In the genomic region with DNA sequence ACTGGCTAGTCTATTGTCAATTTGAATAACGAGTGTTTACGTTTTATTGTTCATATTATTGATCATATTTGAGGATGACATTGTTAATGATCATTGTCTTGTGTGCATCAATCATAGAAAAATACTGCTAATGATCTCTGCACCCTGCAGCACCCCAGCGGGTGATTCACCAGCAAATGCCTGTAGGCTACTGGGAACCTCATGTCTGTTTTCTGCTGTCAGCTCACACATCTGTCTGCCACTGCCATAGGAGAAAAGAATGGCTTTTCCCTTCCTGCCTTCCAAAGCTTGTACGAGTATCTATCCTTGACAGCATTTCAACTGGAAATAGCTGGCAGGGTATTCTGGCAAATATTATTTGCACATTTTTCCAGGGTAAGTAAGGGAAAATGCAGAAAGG, we compare ENCODE assay signal across 19 cellular contexts.
DNase-seq lines count a peak whose midpoint lies in the region; ATAC-seq and TF ChIP-seq lines count a peak whose summit lies in the region.
"Had no signal": no experiment of that assay in that cellular context is flagged by ENCODE, and none has a peak within 500 bp of the region (broad histone marks: within the 10 kb centered on the region; RNA-seq: fewer than 3 reads in every experiment).

No MANE protein-coding gene starts in this region.

- H3K27me3 ChIP-seq in foreskin keratinocyte (no peaks in the 10 kb centered on the region), aorta (ENCODE audit: control insufficient read depth in 1 of 2, insufficient read depth in 2 of 2, low read length in 1 of 2) (no peaks in the 10 kb centered on the region)
- H3K27me3 ChIP-seq: BLaER1 treated with 17β-estradiol and CSF1 and Interleukin-3, amounts not matched to agents 10 nM and 100 nM had no signal

- no peak for TF ChIP-seq CTCF in foreskin keratinocyte (conservative IDR thresholded peaks at IDR 0.05)

- intact Hi-C loops in aorta (cut with DNase I) = no loop called here

- no peak overlapping the region for H3K27ac ChIP-seq in foreskin keratinocyte
- no peak overlapping the region for H3K27ac ChIP-seq in aorta (ENCODE audit: low read depth in 1 of 2, low read length in 2 of 2)
- H3K27ac ChIP-seq: 22Rv1; BLaER1 treated with 17β-estradiol and CSF1 and Interleukin-3, amounts not matched to agents 10 nM and 100 nM; HL-60 had no signal

- WGBS in aorta, 2 donors = 55 to 58% methylated on average over 4 of the region's 4 CpGs

- no peaks in the 10 kb centered on the region for H3K9me3 ChIP-seq in aorta (ENCODE audit: control insufficient read depth, low read length)
- H3K9me3 ChIP-seq: BLaER1 treated with 17β-estradiol and CSF1 and Interleukin-3, amounts not matched to agents 10 nM and 100 nM; HAP-1 had no signal

- peak; percentile 79 for ATAC-seq in foreskin keratinocyte
- ATAC-seq in aorta (ENCODE audit: low FRiP score) = no peak
- ATAC-seq: CD8-positive, alpha-beta T cell had no signal

- no peaks in the 10 kb centered on the region for H3K36me3 ChIP-seq in aorta (ENCODE audit: control insufficient read depth in 1 of 2, insufficient read depth in 2 of 2, low read length in 1 of 2)
- H3K36me3 ChIP-seq: BLaER1 treated with 17β-estradiol and CSF1 and Interleukin-3, amounts not matched to agents 10 nM and 100 nM; HAP-1 had no signal

- DNase-seq in NCI-H1417 (lab: John Stamatoyannopoulos, UW) (peak in 2 of 3 experiments; percentile 26 to 66), NCI-H1417 treated with DMSO at 0.1 percent for 48 hours (lab: John Stamatoyannopoulos, UW) (no peak), NCI-H69 (lab: John Stamatoyannopoulos, UW) (peak; percentile 61), foreskin keratinocyte (peak in 1 of 2 donors; percentile 29), retina (peak; percentile 18), dedifferentiated amniotic fluid mesenchymal stem cell (ENCODE audit: extremely low spot score) (no peak), NCI-H446 (lab: John Stamatoyannopoulos, UW) (no peak), aorta (no peak)
- DNase-seq: Calu3; CD8-positive, alpha-beta T cell; DMS 273 treated with DMSO at 0.1 percent for 48 hours; DMS53; DND-41; EL; IMR-90 had no signal

- no peak overlapping the region for H3K4me3 ChIP-seq in aorta (ENCODE audit: low read length in 2 of 2)
- H3K4me3 ChIP-seq: BLaER1 treated with 17β-estradiol and CSF1 and Interleukin-3, amounts not matched to agents 10 nM and 100 nM; HAP-1 had no signal

- no peaks in the 10 kb centered on the region for H3K4me1 ChIP-seq in foreskin keratinocyte
- H3K4me1 ChIP-seq in aorta (ENCODE audit: control insufficient read depth in 1 of 2, insufficient read depth in 2 of 2, low read length in 2 of 2) = no peaks in the 10 kb centered on the region
- H3K4me1 ChIP-seq: BLaER1 treated with 17β-estradiol and CSF1 and Interleukin-3, amounts not matched to agents 10 nM and 100 nM had no signal

Comparison
In these comparisons a context has a peak if more than half of its experiments do, and no peak if none do; other contexts are left out.
1. DNase-seq: peak in NCI-H1417 (2 of 3), NCI-H69 (single experiment) and retina (single experiment); none in NCI-H1417 treated with DMSO at 0.1 percent for 48 hours (single experiment), dedifferentiated amniotic fluid mesenchymal stem cell (single experiment), NCI-H446 (0 of 2) and aorta (0 of 2).